8 cellular contexts compared by ENCODE assay signal in the genomic region with DNA sequence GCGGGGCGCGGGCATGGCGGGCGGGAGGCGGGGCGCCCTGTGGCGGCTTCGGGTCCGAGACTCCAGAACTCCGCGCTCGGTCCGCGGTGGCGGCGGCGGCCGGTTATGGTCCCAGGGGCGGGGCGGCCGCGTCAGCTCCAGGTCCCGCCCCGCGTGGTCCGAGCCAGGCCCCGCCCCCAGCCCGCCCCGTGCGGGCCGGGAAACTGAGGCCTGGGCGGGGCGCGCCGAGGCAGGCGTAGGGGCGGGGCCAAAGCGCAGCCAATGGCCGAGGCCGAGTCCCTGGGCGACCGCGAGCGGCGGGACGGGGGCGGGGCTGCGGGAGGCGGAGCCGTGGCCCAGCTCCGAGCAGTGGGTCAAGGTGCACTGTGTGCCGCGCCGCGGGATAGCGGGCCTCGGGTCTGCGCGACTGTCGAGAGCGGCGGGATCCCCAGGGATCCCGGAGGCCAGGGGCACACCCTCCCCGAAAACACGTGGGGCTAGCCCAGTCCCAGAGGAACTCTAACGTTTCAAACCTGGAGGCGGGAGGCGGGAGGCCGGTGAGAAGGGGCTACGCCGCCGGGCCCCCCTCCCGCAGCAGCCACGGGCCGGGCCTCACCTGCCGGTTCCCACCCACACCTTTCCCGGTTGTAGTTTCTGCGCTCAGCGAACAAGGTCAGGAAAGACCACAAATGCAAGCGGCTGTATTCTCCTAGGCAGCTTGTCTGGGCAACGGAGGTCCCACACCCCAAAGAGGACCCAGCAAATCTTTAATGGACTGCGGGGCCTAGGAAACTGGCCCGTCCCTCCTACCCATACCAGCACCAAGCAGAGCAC. TPM values are rescaled to one million over a fixed set of nuclear protein-coding genes. Genes with fewer than 3 reads are reported as not detected.
DNase-seq lines count a peak whose midpoint lies in the region; ATAC-seq, FAIRE-seq and TF ChIP-seq lines count a peak whose summit lies in the region.

Gene SLC25A1 (minus strand): TSS at position 78 of the 813 bp plus-strand sequence. CDS start 63 bp downstream, at position 15.

- intact Hi-C loops in kidney (cut with DNase I), result no loop called here

- H3K9ac ChIP-seq in kidney (ENCODE audit: low read length in 2 of 2), result peak within 1 kb of the TSS; percentile 59 to 62

- no peak for TF ChIP-seq CTCF in kidney (IDR thresholded peaks at IDR 0.05; ENCODE audit: borderline replicate concordance, extremely low read depth, insufficient read depth)

- in situ Hi-C loops in ACHN (cut with HindIII; ENCODE audit: low pct_ligation_motif_present, low pct_unique_long_range_greater_than_20kb, low sequenced_read_pairs), result no loop called here

- peak within 1 kb of the TSS; percentile 81 to 82 for H3K27ac ChIP-seq in kidney (ENCODE audit: low read depth in 2 of 2, low read length in 2 of 2)

- DNase-seq in ACHN (peak; percentile 89), NCI-H345 (lab: John Stamatoyannopoulos, UW) (peak; percentile 89), cerebellar cortex (ENCODE audit: low spot score) (peak; percentile 82), kidney (peak; percentile 96)
- peak; percentile 93 for DNase-seq in activated CD4-positive, CD25-positive, alpha-beta regulatory T cell treated with anti-CD3 and anti-CD28 coated beads, Interleukin-2, amount 50 U/mL, for 72 hours
- peak; percentile 70 to 91 (median 82) for DNase-seq in stimulated activated CD4-positive, alpha-beta T cell treated with anti-CD3 and anti-CD28 coated beads, Interleukin-12 subunit alpha, Interleukin-12 subunit beta, amount 100 ng/mL, for 48 hours (ENCODE audit: low read depth in 2 of 3, low spot score in 1 of 3)

- peak within 1 kb of the TSS; percentile 49 to 73 for H3K4me3 ChIP-seq in kidney (ENCODE audit: low read length in 2 of 2)

- H3K4me1 ChIP-seq in kidney (ENCODE audit: control insufficient read depth in 1 of 2, insufficient read depth in 1 of 2, low read depth in 1 of 2, low read length in 2 of 2), result peaks cover 11 to 36% of the 10 kb centered on the region in 2 donors

- no peaks in the 10 kb centered on the region for H3K9me3 ChIP-seq in kidney (ENCODE audit: control insufficient read depth in 1 of 2, low read length in 2 of 2)

- no peaks in the 10 kb centered on the region for H3K36me3 ChIP-seq in kidney (ENCODE audit: control insufficient read depth in 1 of 2, insufficient read depth in 2 of 2, low read length in 2 of 2)

- peak; percentile 53 for ATAC-seq in GM18861 (IDR thresholded peaks at IDR 0.05; ENCODE audit: unreplicated experiment)
- ATAC-seq in HG03103 (IDR thresholded peaks at IDR 0.05; ENCODE audit: low read depth, unreplicated experiment), result peak; percentile 39

- FAIRE-seq in kidney (lab: Jason Lieb, UNC), result no peak

RNA-seq across cellular contexts. Expression of gene SLC25A1, which starts in this region (rescaled TPM):
- 62.6 TPM for total RNA-seq in kidney
- polyA plus RNA-seq in kidney (ENCODE audit: insufficient read depth, low read depth, low replicate concordance), result 128 TPM

Comparison
In these comparisons a context has a peak if more than half of its experiments do, and no peak if none do; other contexts are left out.
1. Peak in every context shown above with its lines: DNase-seq, ATAC-seq, H3K4me3 ChIP-seq and H3K27ac ChIP-seq.